26 cellular contexts compared by ENCODE assay signal in the genomic region with DNA sequence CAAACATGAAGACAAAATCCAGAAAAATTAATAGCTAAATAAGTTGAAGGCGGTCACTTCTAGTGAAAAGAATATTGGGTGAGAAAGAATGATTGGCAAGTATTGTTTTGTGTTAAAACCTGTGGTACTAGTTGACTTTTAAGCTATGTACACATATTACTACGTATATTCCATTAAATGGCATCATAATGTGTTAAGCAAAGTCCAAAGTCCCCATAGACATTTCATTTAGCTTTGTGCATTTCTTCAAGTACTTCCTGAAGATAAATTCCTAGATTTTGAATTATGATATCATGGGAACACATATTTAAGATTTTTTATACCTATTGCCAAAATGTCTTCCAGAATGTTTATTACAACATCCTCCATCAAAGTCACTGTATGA.
"Had no signal": no experiment of that assay in that cellular context is flagged by ENCODE, and none has a peak within 500 bp of the region (broad histone marks: within the 10 kb centered on the region; RNA-seq: fewer than 3 reads in every experiment).

No MANE protein-coding gene starts in this region.

- H3K27ac Mint-ChIP-seq: IgD-negative memory B cell, T-cell had no signal

- FAIRE-seq: HTR-8/SVneo, K562 had no signal

- H3K9ac ChIP-seq: KMS-11, SK-N-SH had no signal

- H3K27me3 Mint-ChIP-seq: IgD-negative memory B cell, T-cell had no signal

- H3K4me1 Mint-ChIP-seq: IgD-negative memory B cell, T-cell had no signal

- H3K4me3 ChIP-seq: K562 had no signal

- ATAC-seq: K562, Panc1, PC-3, T-cell had no signal

- H3K4me3 Mint-ChIP-seq: IgD-negative memory B cell, T-cell had no signal

- H3K27ac ChIP-seq: HL-60, KMS-11, RWPE1 had no signal

- H3K9me3 ChIP-seq: SK-N-SH had no signal

- H3K36me3 Mint-ChIP-seq: IgD-negative memory B cell, T-cell had no signal

- H3K4me2 ChIP-seq: KMS-11 had no signal

- DNase-seq: Kasumi-1, MV-4-11, NCI-H1048, NCI-H1105, NCI-H1417, NCI-H1436 treated with DMSO at 0.1 percent for 48 hours, NCI-H1694 treated with DMSO at 0.1 percent for 48 hours, NCI-H1930, NCI-H2081, NCI-H2107, NCI-H2227 treated with DMSO at 0.1 percent for 48 hours, NCI-H524, NCI-H69, NCI-H774, PC-3, SHP77, SK-N-SH, SW 1271, T-cell had no signal
